Comparison of ENCODE assay signal across 8 cellular contexts in genomic region chr9:113620377-113621161, GRCh38.
A peak's percentile ranks its signal among the peaks of the same experiment; 100 is the strongest.
DNase-seq lines count a peak whose midpoint lies in the region; ATAC-seq and TF ChIP-seq lines count a peak whose summit lies in the region.

No MANE protein-coding gene starts in this region.

- no peak overlapping the region for H3K4me3 Mint-ChIP-seq in stimulated activated effector memory CD8-positive, alpha-beta T cell treated with anti-CD3 and anti-CD28 coated beads, Interleukin-12 subunit alpha, Interleukin-12 subunit beta, amount 100 ng/mL, for 72 hours

- no peak overlapping the region for H3K27ac Mint-ChIP-seq in stimulated activated effector memory CD8-positive, alpha-beta T cell treated with anti-CD3 and anti-CD28 coated beads, Interleukin-12 subunit alpha, Interleukin-12 subunit beta, amount 100 ng/mL, for 72 hours

- ATAC-seq in GM21619 (IDR thresholded peaks at IDR 0.05; ENCODE audit: unreplicated experiment) (no peak), HG03135 (IDR thresholded peaks at IDR 0.05; ENCODE audit: unreplicated experiment) (no peak)
- ATAC-seq in stimulated activated effector memory CD8-positive, alpha-beta T cell treated with anti-CD3 and anti-CD28 coated beads, Interleukin-12 subunit alpha, Interleukin-12 subunit beta, amount 100 ng/mL, for 72 hours, result no peak

- H3K4me3 ChIP-seq in Peyer's patch (no peak overlapping the region), esophagus (ENCODE audit: low read depth in 1 of 2, low read length in 2 of 2) (no peak overlapping the region)

- no peaks in the 10 kb centered on the region for H3K36me3 Mint-ChIP-seq in stimulated activated effector memory CD8-positive, alpha-beta T cell treated with anti-CD3 and anti-CD28 coated beads, Interleukin-12 subunit alpha, Interleukin-12 subunit beta, amount 100 ng/mL, for 72 hours

- H3K4me1 ChIP-seq in Peyer's patch (peaks cover 0 to 14% (median 0%) of the 10 kb centered on the region in 4 donors), esophagus (ENCODE audit: control insufficient read depth in 2 of 2, insufficient read depth in 2 of 2, low read length in 1 of 2) (peaks cover 2 to 14% of the 10 kb centered on the region in 2 donors)

- H3K9me3 ChIP-seq in Peyer's patch (no peaks in the 10 kb centered on the region), esophagus (ENCODE audit: control insufficient read depth in 2 of 2, insufficient read depth in 1 of 2, low read depth in 1 of 2, low read length in 1 of 2) (no peaks in the 10 kb centered on the region)

- WGBS in esophagus, 2 donors, result 29 to 31% methylated on average over 16 of the region's 16 CpGs

- H3K4me1 Mint-ChIP-seq in stimulated activated effector memory CD8-positive, alpha-beta T cell treated with anti-CD3 and anti-CD28 coated beads, Interleukin-12 subunit alpha, Interleukin-12 subunit beta, amount 100 ng/mL, for 72 hours, result peaks cover 58% of the 10 kb centered on the region

- no peaks in the 10 kb centered on the region for H3K9me3 Mint-ChIP-seq in stimulated activated effector memory CD8-positive, alpha-beta T cell treated with anti-CD3 and anti-CD28 coated beads, Interleukin-12 subunit alpha, Interleukin-12 subunit beta, amount 100 ng/mL, for 72 hours

- H3K27ac ChIP-seq in Peyer's patch (peak overlapping the region in 3 of 4 donors; percentile 48 to 66 (median 61)), esophagus (ENCODE audit: low read depth in 2 of 2, low read length in 1 of 2) (peak overlapping the region; percentile 60 to 71)

- no peak for TF ChIP-seq CTCF in Peyer's patch (IDR thresholded peaks at IDR 0.05)

- DNase-seq in activated effector memory CD4-positive, alpha-beta T cell treated with anti-CD3 and anti-CD28 coated beads, Interleukin-2, amount 50 U/mL, for 16 hours, result peak; percentile 42
- no peak for DNase-seq in activated effector memory CD4-positive, alpha-beta T cell treated with Interleukin-2 at 50 U/mL for 16 hours
- DNase-seq in Peyer's patch (peak in 2 of 3 donors; percentile 52 to 68), myocyte (ENCODE audit: low read depth) (peak; percentile 90)
- no peak for DNase-seq in stimulated activated effector memory CD8-positive, alpha-beta T cell treated with anti-CD3 and anti-CD28 coated beads, Interleukin-12 subunit alpha, Interleukin-12 subunit beta, amount 100 ng/mL, for 72 hours (ENCODE audit: low spot score in 2 of 2)

- H3K27me3 ChIP-seq in Peyer's patch (no peaks in the 10 kb centered on the region), esophagus (ENCODE audit: control insufficient read depth in 1 of 2, insufficient read depth in 2 of 2, low read length in 2 of 2) (no peaks in the 10 kb centered on the region)

- H3K36me3 ChIP-seq in Peyer's patch (no peaks in the 10 kb centered on the region), esophagus (ENCODE audit: control insufficient read depth in 2 of 2, insufficient read depth in 2 of 2, low read length in 1 of 2) (no peaks in the 10 kb centered on the region)

- TF ChIP-seq POLR2A in Peyer's patch (IDR thresholded peaks at IDR 0.05), result no peak

Comparison
In these comparisons a context has a peak if more than half of its experiments do, and no peak if none do; other contexts are left out.
1. DNase-seq: peak in activated effector memory CD4-positive, alpha-beta T cell treated with anti-CD3 and anti-CD28 coated beads, Interleukin-2, amount 50 U/mL, for 16 hours (single experiment), Peyer's patch (2 of 3) and myocyte (single experiment); none in activated effector memory CD4-positive, alpha-beta T cell treated with Interleukin-2 at 50 U/mL for 16 hours (single experiment) and stimulated activated effector memory CD8-positive, alpha-beta T cell treated with anti-CD3 and anti-CD28 coated beads, Interleukin-12 subunit alpha, Interleukin-12 subunit beta, amount 100 ng/mL, for 72 hours (0 of 2).